In genomic region chr15:85794598-85795319, GRCh38 we compare ENCODE assay signal across 8 cellular contexts. TPM values are rescaled to one million over a fixed set of nuclear protein-coding genes. Genes with fewer than 3 reads are reported as not detected.
DNase-seq lines count a peak whose midpoint lies in the region; ATAC-seq and TF ChIP-seq lines count a peak whose summit lies in the region.

Gene KLHL25 (minus strand): TSS chr15:85794925. CDS start chr15:85769810, 25,115 bp downstream.

- peak within 1 kb of the TSS; percentile 97 for H2AFZ ChIP-seq in OCI-LY3 (ENCODE audit: low read depth, low read length)

- peak within 1 kb of the TSS; percentile 85 for H3K4me3 ChIP-seq in OCI-LY3 (ENCODE audit: low read length)
- H3K4me3 ChIP-seq in epithelial cell of proximal tubule (ENCODE audit: low read depth, low read length), result peak within 1 kb of the TSS; percentile 76

- TF ChIP-seq CTCF in OCI-LY3 (IDR thresholded peaks at IDR 0.05; ENCODE audit: low read depth, low read length) (no peak), epithelial cell of proximal tubule (conservative IDR thresholded peaks at IDR 0.05; ENCODE audit: low read depth, low read length) (no peak)

- peaks cover 18% of the 10 kb centered on the region for H3K4me1 ChIP-seq in OCI-LY3 (ENCODE audit: low read length)

- peak; percentile 99 for ATAC-seq in GM21528 (IDR thresholded peaks at IDR 0.05; ENCODE audit: low FRiP score, unreplicated experiment)

- H3K4me2 ChIP-seq in OCI-LY3 (ENCODE audit: low read length), result peak within 1 kb of the TSS; percentile 95

- no peaks in the 10 kb centered on the region for H3K36me3 ChIP-seq in OCI-LY3 (replicated peaks; ENCODE audit: low read depth, low read length)

- peaks cover 8% of the 10 kb centered on the region for H3K27me3 ChIP-seq in OCI-LY3 (ENCODE audit: low read depth, low read length)

- peaks cover 25% of the 10 kb centered on the region for H4K20me1 ChIP-seq in OCI-LY3 (ENCODE audit: insufficient read depth, low read length)

- H3K9me3 ChIP-seq in OCI-LY3 (ENCODE audit: insufficient read depth, low read length), result no peaks in the 10 kb centered on the region

- H3K79me2 ChIP-seq in OCI-LY3 (ENCODE audit: low read length), result peaks cover 22% of the 10 kb centered on the region

- H3K27ac ChIP-seq in OCI-LY3 (ENCODE audit: low read length), result 0 out of 2 replicates have a peak within 1 kb of the TSS, but pooled peaks have one; percentile 8

- DNase-seq in DMS 273 (lab: John Stamatoyannopoulos, UW; ENCODE audit: unreplicated experiment) (peak; percentile 95), HuH-7.5 (ENCODE audit: low spot score) (peak; percentile 99), activated T-cell treated with anti-CD3 and anti-CD28 coated beads for 4 hours (peak; percentile 82), epithelial cell of proximal tubule (ENCODE audit: low read depth) (no peak), mucosa of gallbladder (ENCODE audit: low spot score) (peak; percentile 95)
- peak; percentile 84 for DNase-seq in stimulated activated CD8-positive, alpha-beta memory T cell treated with anti-CD3 and anti-CD28 coated beads, Interleukin-4, amount 100 ng/mL, for 24 hours (ENCODE audit: low read depth)

- H3K9ac ChIP-seq in OCI-LY3 (ENCODE audit: low read length), result peak within 1 kb of the TSS; percentile 80

RNA-seq across cellular contexts. Expression of gene KLHL25, which starts in this region (rescaled TPM):
- total RNA-seq in epithelial cell of proximal tubule (8.1 and 9.7 TPM in 2 replicates), mucosa of gallbladder (12.5 TPM)
